Comparison of ENCODE assay signal across 8 cellular contexts in genomic region chr21:45138199-45139002, GRCh38.
DNase-seq lines count a peak whose midpoint lies in the region; ATAC-seq and TF ChIP-seq lines count a peak whose summit lies in the region.

No MANE protein-coding gene starts in this region.

- no peaks in the 10 kb centered on the region for H3K9me2 ChIP-seq in OCI-LY1 (ENCODE audit: low read depth, low read length)

- no peak overlapping the region for H3K4me3 ChIP-seq in AG10803 (ENCODE audit: low read length)
- no peak overlapping the region for H3K4me3 ChIP-seq in OCI-LY1 (ENCODE audit: low read depth, low read length, poor library complexity, severe bottlenecking)
- H3K4me3 ChIP-seq in esophagus squamous epithelium, result no peak overlapping the region
- H3K4me3 ChIP-seq in testis, result no peak overlapping the region

- H3K4me2 ChIP-seq in OCI-LY1 (ENCODE audit: low read length), result no peak overlapping the region

- H3F3A ChIP-seq in OCI-LY1 (ENCODE audit: insufficient read depth, low read length), result no peaks in the 10 kb centered on the region

- H3K4me1 Mint-ChIP-seq in neural crest cell, result peaks cover 6% of the 10 kb centered on the region

- TF ChIP-seq CTCF in AG10803 (conservative IDR thresholded peaks at IDR 0.05; ENCODE audit: low read length) (peak; percentile 76), OCI-LY1 (IDR thresholded peaks at IDR 0.05; ENCODE audit: low read length) (peak; percentile 63), esophagus squamous epithelium (IDR thresholded peaks at IDR 0.05) (peak; percentile 55 to 68 (median 62)), neural crest cell (conservative IDR thresholded peaks at IDR 0.05) (peak; percentile 78), testis (IDR thresholded peaks at IDR 0.05) (peak; percentile 40 to 59 (median 51))

- DNase-seq in AG10803 (ENCODE audit: low read depth) (peak; percentile 61), GM19240 (ENCODE audit: insufficient read length, low spot score) (peak; percentile 39), esophagus squamous epithelium (lab: John Stamatoyannopoulos, UW) (no peak), neural crest cell (ENCODE audit: low read depth, low spot score) (peak; percentile 80), testis (peak; percentile 82)
- DNase-seq in activated CD8-positive, alpha-beta memory T cell treated with anti-CD3 and anti-CD28 coated beads, Interleukin-2, amount 50 U/mL, for 4 hours, result peak; percentile 74

- no peak overlapping the region for H3K4me3 Mint-ChIP-seq in neural crest cell

- no peaks in the 10 kb centered on the region for H3K79me2 ChIP-seq in OCI-LY1 (ENCODE audit: insufficient read depth, low read length)

- H3K9ac ChIP-seq in OCI-LY1 (ENCODE audit: low read length), result no peak overlapping the region

- no peaks in the 10 kb centered on the region for H3K27me3 Mint-ChIP-seq in neural crest cell (ENCODE audit: low read depth)

- no peak overlapping the region for H2AFZ ChIP-seq in OCI-LY1 (ENCODE audit: low read length)

- H3K27ac ChIP-seq in OCI-LY1 (ENCODE audit: low read depth, low read length, poor library complexity, severe bottlenecking) (no peak overlapping the region), esophagus squamous epithelium (no peak overlapping the region), testis (no peak overlapping the region)

- no peak for TF ChIP-seq POLR2A in esophagus squamous epithelium (IDR thresholded peaks at IDR 0.05)
- no peak for TF ChIP-seq POLR2A in testis (IDR thresholded peaks at IDR 0.05)

- 57 to 60% methylated on average over 12 of the region's 12 CpGs for WGBS in esophagus squamous epithelium, 2 donors
- 62 to 66% methylated on average over 12 of the region's 12 CpGs for WGBS in testis, 2 donors

- H3K36me3 Mint-ChIP-seq in neural crest cell (ENCODE audit: low read depth), result no peaks in the 10 kb centered on the region

- no peaks in the 10 kb centered on the region for H3K4me1 ChIP-seq in OCI-LY1 (ENCODE audit: insufficient read depth, low read length, severe bottlenecking)
- peaks cover 0 to 17% (median 0%) of the 10 kb centered on the region in 3 donors for H3K4me1 ChIP-seq in esophagus squamous epithelium
- H3K4me1 ChIP-seq in testis, result peaks cover 2% of the 10 kb centered on the region

- no peaks in the 10 kb centered on the region for H3K36me3 ChIP-seq in OCI-LY1 (ENCODE audit: insufficient read depth, low read length)
- no peaks in the 10 kb centered on the region for H3K36me3 ChIP-seq in esophagus squamous epithelium
- no peaks in the 10 kb centered on the region for H3K36me3 ChIP-seq in testis (ENCODE audit: low read depth, missing control alignments)

- H3K9me3 ChIP-seq in OCI-LY1 (ENCODE audit: low read length), result no peaks in the 10 kb centered on the region
- no peaks in the 10 kb centered on the region for H3K9me3 ChIP-seq in esophagus squamous epithelium
- H3K9me3 ChIP-seq in testis, result no peaks in the 10 kb centered on the region

- no peak for ATAC-seq in HG03439 (IDR thresholded peaks at IDR 0.05; ENCODE audit: unreplicated experiment)

- H3K27ac Mint-ChIP-seq in neural crest cell (ENCODE audit: unreplicated experiment), result no peak overlapping the region

- H3K9me3 Mint-ChIP-seq in neural crest cell, result no peaks in the 10 kb centered on the region

- intact Hi-C loops in esophagus squamous epithelium (cut with DNase I) (loop anchor here (5.0 kb wide), 1 partner anchor 191 kb away; no protein-coding TSS in a partner anchor), testis (cut with DNase I; ENCODE audit: low total_unique reads) (loop anchor here (5.0 kb wide), 1 partner anchor 191 kb away; no protein-coding TSS in a partner anchor)

- H4K20me1 ChIP-seq in OCI-LY1 (ENCODE audit: insufficient read depth, low read length), result no peaks in the 10 kb centered on the region

- H3K27me3 ChIP-seq in OCI-LY1 (ENCODE audit: insufficient read depth, low read length), result no peaks in the 10 kb centered on the region
- H3K27me3 ChIP-seq in esophagus squamous epithelium, result no peaks in the 10 kb centered on the region
- no peaks in the 10 kb centered on the region for H3K27me3 ChIP-seq in testis
